ENCODE assay signal across 8 cellular contexts in the genomic region with DNA sequence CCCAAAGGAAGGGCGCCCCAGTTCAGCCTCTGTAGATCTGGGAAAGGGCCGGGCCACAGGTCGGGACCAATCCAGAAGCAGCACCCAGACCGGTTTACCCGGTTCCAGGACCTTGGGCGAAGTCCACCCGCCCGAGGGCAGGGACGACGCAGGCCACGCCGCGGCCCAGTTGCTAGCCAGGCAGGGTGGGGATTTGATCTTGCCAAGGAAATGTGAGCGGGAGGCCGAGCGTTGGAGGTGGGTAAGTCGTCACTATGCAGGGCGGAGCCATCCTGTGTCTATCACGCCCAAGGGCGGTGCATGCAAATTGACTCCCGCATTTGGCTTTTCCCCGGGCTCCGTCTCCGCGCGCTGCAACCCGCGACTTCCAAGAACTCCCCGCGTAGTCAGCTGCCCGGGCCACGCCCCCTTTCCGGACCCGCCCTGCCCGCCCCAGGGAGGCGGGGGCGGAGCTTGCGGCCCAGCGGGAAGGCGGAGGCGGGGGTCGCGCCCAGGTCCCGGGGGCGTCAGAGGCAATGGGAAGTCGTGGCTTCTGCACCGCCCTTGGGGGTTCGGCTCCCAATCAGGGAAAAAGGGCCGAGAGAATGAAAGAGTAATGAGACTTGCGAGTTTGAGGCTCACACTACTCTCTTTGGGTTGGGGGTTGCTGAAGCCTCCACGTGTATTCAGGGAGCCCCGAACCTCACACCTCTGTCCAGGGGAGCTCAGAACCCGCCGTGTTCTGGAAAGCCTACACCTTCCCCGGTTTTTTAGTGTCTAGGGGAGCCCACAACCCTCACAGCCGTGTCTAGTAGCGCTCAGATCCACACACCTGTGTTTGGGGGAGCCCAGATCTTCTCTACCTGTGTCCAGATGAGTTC. TPM values are rescaled to one million over a fixed set of nuclear protein-coding genes. Genes with fewer than 3 reads are reported as not detected.
DNase-seq lines count a peak whose midpoint lies in the region; ATAC-seq and TF ChIP-seq lines count a peak whose summit lies in the region.

No MANE protein-coding gene starts in this region.

- peak overlapping the region; percentile 80 for H3K4me3 Mint-ChIP-seq in activated CD4-positive, alpha-beta T cell treated with anti-CD3 and anti-CD28 coated beads for 36 hours

- no peaks in the 10 kb centered on the region for H3K9me3 Mint-ChIP-seq in activated CD4-positive, alpha-beta T cell treated with anti-CD3 and anti-CD28 coated beads for 36 hours (ENCODE audit: low read depth)

- no peaks in the 10 kb centered on the region for H3K27me3 Mint-ChIP-seq in activated CD4-positive, alpha-beta T cell treated with anti-CD3 and anti-CD28 coated beads for 36 hours

- H3K4me3 ChIP-seq in choroid plexus epithelial cell (ENCODE audit: low read depth, low read length), result peak overlapping the region; percentile 51

- CTCF ChIA-PET in activated CD4-positive, alpha-beta T cell treated with anti-CD3 and anti-CD28 coated beads for 36 hours (lab: Charles Lee), result interaction anchor here (0.6 to 1.5 kb wide), 6 partner anchors 8 to 961 kb away, joined by 3 to 12 read pairs (median 3); no protein-coding TSS in a partner anchor

- H3K36me3 Mint-ChIP-seq in activated CD4-positive, alpha-beta T cell treated with anti-CD3 and anti-CD28 coated beads for 36 hours (ENCODE audit: low read depth), result peaks cover 1% of the 10 kb centered on the region

- DNase-seq in ELR (ENCODE audit: low read depth) (peak; percentile 99), NCI-H460 (ENCODE audit: extremely low read depth, low read depth) (peak; percentile 94), choroid plexus epithelial cell (ENCODE audit: low read depth) (peak; percentile 98)
- DNase-seq in activated CD4-positive, alpha-beta T cell treated with anti-CD3 and anti-CD28 coated beads for 36 hours, result peak; percentile 96
- DNase-seq in stimulated activated CD4-positive, alpha-beta T cell treated with anti-CD3 and anti-CD28 coated beads, Interleukin-15, amount 100 ng/mL, for 48 hours (ENCODE audit: low read depth in 2 of 2), result peak; percentile 86 to 91

- peaks cover 64% of the 10 kb centered on the region for H3K4me1 Mint-ChIP-seq in activated CD4-positive, alpha-beta T cell treated with anti-CD3 and anti-CD28 coated beads for 36 hours

- H3K27ac ChIP-seq in layer of hippocampus (ENCODE audit: low read depth, low read length), result peak overlapping the region; percentile 85

- H3K27me3 ChIP-seq in layer of hippocampus (ENCODE audit: control insufficient read depth, insufficient read depth, low read length), result no peaks in the 10 kb centered on the region

- ATAC-seq in HG02981 (IDR thresholded peaks at IDR 0.05; ENCODE audit: unreplicated experiment), result peak; percentile 48
- ATAC-seq in activated CD4-positive, alpha-beta T cell treated with anti-CD3 and anti-CD28 coated beads for 36 hours, result peak; percentile 56
- no peak for ATAC-seq in HG02623 (IDR thresholded peaks at IDR 0.05; ENCODE audit: unreplicated experiment)

- TF ChIP-seq CTCF in choroid plexus epithelial cell (conservative IDR thresholded peaks at IDR 0.05; ENCODE audit: low read depth, low read length), result no peak

- intact Hi-C loops in activated CD4-positive, alpha-beta T cell treated with anti-CD3 and anti-CD28 coated beads for 36 hours (cut with DNase I, micrococcal nuclease), result loop anchor here (1.0 to 5.0 kb wide), 2 partner anchors 8 to 929 kb away; partner anchors contain the start of gene SAMD1 (in 1 of the 2)

- H3K27ac Mint-ChIP-seq in activated CD4-positive, alpha-beta T cell treated with anti-CD3 and anti-CD28 coated beads for 36 hours, result peak overlapping the region; percentile 94

- POLR2A ChIA-PET in activated CD4-positive, alpha-beta T cell treated with anti-CD3 and anti-CD28 coated beads for 36 hours (lab: Charles Lee), result interaction anchor here (0.6 to 2.2 kb wide), 5 partner anchors 8 to 379 kb away, joined by 3 to 15 read pairs (median 8); partner anchors contain the start of genes IER2 and STX10

RNA-seq across cellular contexts. Expression of gene IER2, which starts 12.8 kb away (rescaled TPM):
- total RNA-seq in NCI-H460 (2014; rRNA removed; shearing (Covaris generic)), result 35.3 and 43.7 TPM in 2 replicates
- 69.8 and 77.7 TPM in 2 replicates for polyA plus RNA-seq in NCI-H460 (2014; cell fraction: nucleus; rRNA removed)
- total RNA-seq in activated CD4-positive, alpha-beta T cell treated with anti-CD3 and anti-CD28 coated beads for 36 hours, result 100 to 1,000 TPM; 109 to 118 TPM

RNA-seq across cellular contexts. Expression of gene STX10, which starts 12.8 kb away (rescaled TPM):
- total RNA-seq in NCI-H460 (2014; rRNA removed; shearing (Covaris generic)), result 49.9 and 58.8 TPM in 2 replicates
- polyA plus RNA-seq in NCI-H460 (2014; cell fraction: nucleus; rRNA removed), result 177 and 192 TPM in 2 replicates
- 10 to 100 TPM; 64.8 to 71.4 TPM for total RNA-seq in activated CD4-positive, alpha-beta T cell treated with anti-CD3 and anti-CD28 coated beads for 36 hours

RNA-seq across cellular contexts. Expression of gene NACC1, which starts 44.9 kb away (rescaled TPM):
- 32.0 and 35.3 TPM in 2 replicates for total RNA-seq in NCI-H460 (2014; rRNA removed; shearing (Covaris generic))
- polyA plus RNA-seq in NCI-H460 (2014; cell fraction: nucleus; rRNA removed), result 24.8 and 58.7 TPM in 2 replicates
- total RNA-seq in activated CD4-positive, alpha-beta T cell treated with anti-CD3 and anti-CD28 coated beads for 36 hours, result 10 to 100 TPM; 77.5 to 84.5 TPM

RNA-seq across cellular contexts. Expression of gene TRMT1, which starts 46.4 kb away (rescaled TPM):
- 36.2 and 42.8 TPM in 2 replicates for total RNA-seq in NCI-H460 (2014; rRNA removed; shearing (Covaris generic))
- 254 and 276 TPM in 2 replicates for polyA plus RNA-seq in NCI-H460 (2014; cell fraction: nucleus; rRNA removed)
- total RNA-seq in activated CD4-positive, alpha-beta T cell treated with anti-CD3 and anti-CD28 coated beads for 36 hours, result 10 to 100 TPM; 73.0 to 96.1 TPM
